ENCODE assay signal across 11 cellular contexts in the genomic region with DNA sequence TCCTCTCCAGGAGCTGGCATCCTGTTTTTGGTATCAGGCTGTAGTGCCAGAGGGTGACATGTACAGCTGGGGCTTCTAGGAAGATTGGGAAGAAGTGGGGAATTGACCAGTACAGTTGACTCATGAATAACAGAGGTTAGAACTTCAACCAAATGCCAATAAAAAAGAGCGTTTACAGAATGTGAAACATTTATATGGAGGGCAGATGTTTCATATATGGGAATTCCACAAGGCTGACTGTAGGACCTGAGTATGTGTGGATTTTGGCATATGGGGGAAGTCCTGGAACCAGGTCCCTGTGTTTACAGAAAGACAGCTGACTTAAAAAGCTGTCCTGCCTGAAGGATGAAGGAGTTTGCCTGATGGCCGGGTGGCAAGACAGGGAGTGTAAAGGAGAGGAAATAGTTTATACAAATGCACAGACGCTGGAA. TPM values are rescaled to one million over a fixed set of nuclear protein-coding genes. Genes with fewer than 3 reads are reported as not detected.
A peak's percentile ranks its signal among the peaks of the same experiment; 100 is the strongest.
DNase-seq lines count a peak whose midpoint lies in the region; ATAC-seq and TF ChIP-seq lines count a peak whose summit lies in the region.
"Had no signal": no experiment of that assay in that cellular context is flagged by ENCODE, and none has a peak within 500 bp of the region (broad histone marks: within the 10 kb centered on the region; RNA-seq: fewer than 3 reads in every experiment).

No MANE protein-coding gene starts in this region.

- H3K27ac Mint-ChIP-seq in stimulated activated naive CD8-positive, alpha-beta T cell treated with anti-CD3 and anti-CD28 coated beads, Interleukin-15, amount 100 ng/mL, for 72 hours = peak overlapping the region; percentile 5 to 46

- H3K9me3 Mint-ChIP-seq in stimulated activated naive CD8-positive, alpha-beta T cell treated with anti-CD3 and anti-CD28 coated beads, Interleukin-15, amount 100 ng/mL, for 72 hours = no peaks in the 10 kb centered on the region

- peaks cover 28% of the 10 kb centered on the region for H3K4me1 ChIP-seq in cardiac muscle cell (ENCODE audit: low read depth)
- H3K4me1 ChIP-seq in fibroblast of lung (ENCODE audit: control insufficient read depth, extremely low read depth, insufficient read depth, low read length) = peaks cover 18% of the 10 kb centered on the region

- no peak overlapping the region for H3K4me3 Mint-ChIP-seq in stimulated activated naive CD8-positive, alpha-beta T cell treated with anti-CD3 and anti-CD28 coated beads, Interleukin-15, amount 100 ng/mL, for 72 hours

- TF ChIP-seq CTCF in cardiac muscle cell (IDR thresholded peaks at IDR 0.05; ENCODE audit: low read depth, low read length) (no peak), fibroblast of lung (conservative IDR thresholded peaks at IDR 0.05 in 1 of 2, IDR thresholded peaks at IDR 0.05 in 1 of 2; ENCODE audit: low read depth in 1 of 2, low read length in 2 of 2) (no peak)

- H3K27ac ChIP-seq in cardiac muscle cell (peak overlapping the region; percentile 29), fibroblast of lung (ENCODE audit: insufficient read depth, low read length) (peak overlapping the region; percentile 77)
- H3K27ac ChIP-seq: gastroesophageal sphincter had no signal

- H3K4me3 ChIP-seq in cardiac muscle cell (no peak overlapping the region), fibroblast of lung (replicated peaks in 1 of 4; ENCODE audit: control extremely low read depth in 1 of 4, insufficient read depth in 1 of 4, low read depth in 3 of 4, low read length in 4 of 4) (peak overlapping the region in 1 of 4 experiments; percentile 16)
- H3K4me3 ChIP-seq: gastroesophageal sphincter, spleen had no signal

- H3K4me1 Mint-ChIP-seq in stimulated activated naive CD8-positive, alpha-beta T cell treated with anti-CD3 and anti-CD28 coated beads, Interleukin-15, amount 100 ng/mL, for 72 hours = peaks cover 60% of the 10 kb centered on the region

- H3K36me3 ChIP-seq in cardiac muscle cell (peaks cover 26% of the 10 kb centered on the region), fibroblast of lung (ENCODE audit: control insufficient read depth, insufficient read depth, low read length) (peaks cover 12% of the 10 kb centered on the region)

- ATAC-seq in left ventricle myocardium superior (no peak), SK-N-SH treated with all-trans-retinoic acid at 6 μM for 48 hours (peak; percentile 8; the same call in 1 of the 3 replicates), GM21723 (IDR thresholded peaks at IDR 0.05; ENCODE audit: unreplicated experiment) (no peak), GM19397 (IDR thresholded peaks at IDR 0.05; ENCODE audit: unreplicated experiment) (no peak)
- ATAC-seq in stimulated activated naive CD8-positive, alpha-beta T cell treated with anti-CD3 and anti-CD28 coated beads, Interleukin-15, amount 100 ng/mL, for 72 hours = no peak
- ATAC-seq: gastroesophageal sphincter had no signal

- H3K9ac ChIP-seq in fibroblast of lung (ENCODE audit: insufficient read depth, low read length) = no peak overlapping the region

- intact Hi-C loops in left ventricle myocardium superior (cut with micrococcal nuclease) = no loop called here

- no peak overlapping the region for H2AFZ ChIP-seq in fibroblast of lung (ENCODE audit: low read length)

- peak in 1 of 2 donors; percentile 58 for DNase-seq in cardiac muscle cell (ENCODE audit: low read depth in 1 of 2, low spot score in 1 of 2)
- DNase-seq in left ventricle myocardium superior = no peak
- DNase-seq in fibroblast of lung (ENCODE audit: low read depth in 2 of 2) = peak; percentile 73 to 89
- no peak for DNase-seq in stimulated activated naive CD8-positive, alpha-beta T cell treated with anti-CD3 and anti-CD28 coated beads, Interleukin-15, amount 100 ng/mL, for 72 hours
- DNase-seq in NCI-H1930 (lab: John Stamatoyannopoulos, UW) = no peak
- DNase-seq: spleen; stimulated activated naive CD4-positive, alpha-beta T cell treated with Interleukin-2 at 50 U/mL for 16 hours had no signal

- H3K27me3 ChIP-seq in cardiac muscle cell (no peaks in the 10 kb centered on the region), fibroblast of lung (ENCODE audit: control insufficient read depth, insufficient read depth, low read length) (no peaks in the 10 kb centered on the region)
- H3K27me3 ChIP-seq: gastroesophageal sphincter, spleen had no signal

- no peaks in the 10 kb centered on the region for H3K9me3 ChIP-seq in cardiac muscle cell (ENCODE audit: low read depth)
- H3K9me3 ChIP-seq in fibroblast of lung (ENCODE audit: control insufficient read depth, insufficient read depth, low read depth, low read length) = no peaks in the 10 kb centered on the region
- H3K9me3 ChIP-seq: gastroesophageal sphincter, spleen had no signal

- H3K4me2 ChIP-seq in fibroblast of lung (ENCODE audit: extremely low read depth, insufficient read depth, low read length) = peak overlapping the region; percentile 84

- H3K27me3 Mint-ChIP-seq in stimulated activated naive CD8-positive, alpha-beta T cell treated with anti-CD3 and anti-CD28 coated beads, Interleukin-15, amount 100 ng/mL, for 72 hours = no peaks in the 10 kb centered on the region

- peaks cover 5% of the 10 kb centered on the region for H4K20me1 ChIP-seq in fibroblast of lung (ENCODE audit: control insufficient read depth, extremely low read depth, insufficient read depth, low read length)

- H3K79me2 ChIP-seq in fibroblast of lung (ENCODE audit: control insufficient read depth, insufficient read depth, low read length) = peaks cover 75% of the 10 kb centered on the region

TF ChIP-seq in SK-N-SH treated with all-trans-retinoic acid at 6 μM for 48 hours, 23 proteins besides CTCF, POLR2A, EP300 and RAD21:
- no peak for TF ChIP-seq ESRRG (CRISPR knock-in tag; IDR thresholded peaks at IDR 0.05)
- TF ChIP-seq, protein P1, sequence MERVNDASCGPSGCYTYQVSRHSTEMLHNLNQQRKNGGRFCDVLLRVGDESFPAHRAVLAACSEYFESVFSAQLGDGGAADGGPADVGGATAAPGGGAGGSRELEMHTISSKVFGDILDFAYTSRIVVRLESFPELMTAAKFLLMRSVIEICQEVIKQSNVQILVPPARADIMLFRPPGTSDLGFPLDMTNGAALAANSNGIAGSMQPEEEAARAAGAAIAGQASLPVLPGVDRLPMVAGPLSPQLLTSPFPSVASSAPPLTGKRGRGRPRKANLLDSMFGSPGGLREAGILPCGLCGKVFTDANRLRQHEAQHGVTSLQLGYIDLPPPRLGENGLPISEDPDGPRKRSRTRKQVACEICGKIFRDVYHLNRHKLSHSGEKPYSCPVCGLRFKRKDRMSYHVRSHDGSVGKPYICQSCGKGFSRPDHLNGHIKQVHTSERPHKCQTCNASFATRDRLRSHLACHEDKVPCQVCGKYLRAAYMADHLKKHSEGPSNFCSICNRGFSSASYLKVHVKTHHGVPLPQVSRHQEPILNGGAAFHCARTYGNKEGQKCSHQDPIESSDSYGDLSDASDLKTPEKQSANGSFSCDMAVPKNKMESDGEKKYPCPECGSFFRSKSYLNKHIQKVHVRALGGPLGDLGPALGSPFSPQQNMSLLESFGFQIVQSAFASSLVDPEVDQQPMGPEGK (CRISPR knock-in tag; IDR thresholded peaks at IDR 0.05; ENCODE audit: borderline replicate concordance) = no peak
- no peak for TF ChIP-seq ARNTL (CRISPR knock-in tag; IDR thresholded peaks at IDR 0.05; ENCODE audit: borderline replicate concordance, low read depth)
- no peak for TF ChIP-seq CSDC2 (CRISPR knock-in tag; IDR thresholded peaks at IDR 0.05)
- no peak for TF ChIP-seq SNAI2 (CRISPR knock-in tag; IDR thresholded peaks at IDR 0.05)
- no peak for TF ChIP-seq ZFP3 (CRISPR knock-in tag; IDR thresholded peaks at IDR 0.05)
- TF ChIP-seq TOX (CRISPR knock-in tag; IDR thresholded peaks at IDR 0.05; ENCODE audit: borderline replicate concordance) = no peak
- TF ChIP-seq TCF4 (CRISPR knock-in tag; IDR thresholded peaks at IDR 0.05; ENCODE audit: borderline replicate concordance) = no peak
- TF ChIP-seq ZC3H10 (CRISPR knock-in tag; IDR thresholded peaks at IDR 0.05) = no peak
- TF ChIP-seq, protein P2, sequence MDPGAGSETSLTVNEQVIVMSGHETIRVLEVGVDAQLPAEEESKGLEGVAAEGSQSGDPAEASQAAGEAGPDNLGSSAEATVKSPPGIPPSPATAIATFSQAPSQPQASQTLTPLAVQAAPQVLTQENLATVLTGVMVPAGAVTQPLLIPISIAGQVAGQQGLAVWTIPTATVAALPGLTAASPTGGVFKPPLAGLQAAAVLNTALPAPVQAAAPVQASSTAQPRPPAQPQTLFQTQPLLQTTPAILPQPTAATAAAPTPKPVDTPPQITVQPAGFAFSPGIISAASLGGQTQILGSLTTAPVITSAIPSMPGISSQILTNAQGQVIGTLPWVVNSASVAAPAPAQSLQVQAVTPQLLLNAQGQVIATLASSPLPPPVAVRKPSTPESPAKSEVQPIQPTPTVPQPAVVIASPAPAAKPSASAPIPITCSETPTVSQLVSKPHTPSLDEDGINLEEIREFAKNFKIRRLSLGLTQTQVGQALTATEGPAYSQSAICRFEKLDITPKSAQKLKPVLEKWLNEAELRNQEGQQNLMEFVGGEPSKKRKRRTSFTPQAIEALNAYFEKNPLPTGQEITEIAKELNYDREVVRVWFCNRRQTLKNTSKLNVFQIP (CRISPR knock-in tag; IDR thresholded peaks at IDR 0.05; ENCODE audit: borderline replicate concordance, low read depth) = no peak

RNA-seq across cellular contexts. Expression of a gene that starts 5.2 kb away (rescaled TPM):
- 16.1 and 20.9 TPM in 2 replicates for total RNA-seq in cardiac muscle cell
- 12.1 and 24.0 TPM in 2 replicates for polyA plus RNA-seq in cardiac muscle cell
- total RNA-seq in left ventricle myocardium superior = 9.5 TPM
- total RNA-seq in fibroblast of lung = 10.8 and 14.5 TPM in 2 replicates
- polyA plus RNA-seq in fibroblast of lung = 35.2 and 52.6 TPM in 2 replicates
- 24.3 and 34.8 TPM in 2 replicates for polyA plus RNA-seq in fibroblast of lung (2012)
- polyA minus RNA-seq in fibroblast of lung (ENCODE audit: low replicate concordance) = 9.8 and 35.6 TPM in 2 replicates

RNA-seq across cellular contexts. Expression of a gene that starts 38.1 kb away (rescaled TPM):
- total RNA-seq in cardiac muscle cell (77.9 and 90.9 TPM in 2 replicates), left ventricle myocardium superior (22.2 TPM), fibroblast of lung (15.9 and 27.6 TPM in 2 replicates)
- polyA plus RNA-seq in cardiac muscle cell (81.3 and 92.9 TPM in 2 replicates), fibroblast of lung (40.5 and 41.9 TPM in 2 replicates)
- 43.8 and 44.4 TPM in 2 replicates for polyA plus RNA-seq in fibroblast of lung (2012)
- 2.1 and 7.1 TPM in 2 replicates for polyA minus RNA-seq in fibroblast of lung (ENCODE audit: low replicate concordance)

Comparison
In these comparisons a context has a peak if more than half of its experiments do, and no peak if none do; other contexts are left out.
1. DNase-seq: peak in fibroblast of lung (2 of 2); none in left ventricle myocardium superior (single experiment), stimulated activated naive CD8-positive, alpha-beta T cell treated with anti-CD3 and anti-CD28 coated beads, Interleukin-15, amount 100 ng/mL, for 72 hours (0 of 2) and NCI-H1930 (0 of 2).